Comparison of ENCODE assay signal across 14 cellular contexts in genomic region chrX:80334583-80334982, GRCh38.
DNase-seq lines count a peak whose midpoint lies in the region; ATAC-seq and TF ChIP-seq lines count a peak whose summit lies in the region.
"Had no signal": no experiment of that assay in that cellular context is flagged by ENCODE, and none has a peak within 500 bp of the region (broad histone marks: within the 10 kb centered on the region; RNA-seq: fewer than 3 reads in every experiment).

No MANE protein-coding gene starts in this region.

- H3K27ac Mint-ChIP-seq in stimulated activated naive CD8-positive, alpha-beta T cell treated with anti-CD3 and anti-CD28 coated beads, Interleukin-15, amount 100 ng/mL, for 72 hours = no peak overlapping the region
- H3K27ac Mint-ChIP-seq: activated B cell treated with CpG ODN at 0.5 μM for 24 hours; activated T-cell treated with anti-CD3 and anti-CD28 coated beads, Interleukin-2, amount 50 U/mL, for 24 hours had no signal

- peak overlapping the region; percentile 18 to 32 for H3K4me3 Mint-ChIP-seq in stimulated activated naive CD8-positive, alpha-beta T cell treated with anti-CD3 and anti-CD28 coated beads, Interleukin-15, amount 100 ng/mL, for 72 hours
- H3K4me3 Mint-ChIP-seq: activated B cell treated with CpG ODN at 0.5 μM for 24 hours; activated T-cell treated with anti-CD3 and anti-CD28 coated beads, Interleukin-2, amount 50 U/mL, for 24 hours had no signal

- CTCF ChIA-PET in mammary epithelial cell (lab: Charles Lee; ENCODE audit: low non-redundant PET) = interaction anchor here (0.6 kb wide), 1 partner anchor 52 kb away, joined by 4 read pairs; no protein-coding TSS in a partner anchor

- no peaks in the 10 kb centered on the region for H3K27me3 Mint-ChIP-seq in stimulated activated naive CD8-positive, alpha-beta T cell treated with anti-CD3 and anti-CD28 coated beads, Interleukin-15, amount 100 ng/mL, for 72 hours
- H3K27me3 Mint-ChIP-seq: activated B cell treated with CpG ODN at 0.5 μM for 24 hours had no signal

- no peaks in the 10 kb centered on the region for H3K9me3 Mint-ChIP-seq in stimulated activated naive CD8-positive, alpha-beta T cell treated with anti-CD3 and anti-CD28 coated beads, Interleukin-15, amount 100 ng/mL, for 72 hours
- H3K9me3 Mint-ChIP-seq: activated T-cell treated with anti-CD3 and anti-CD28 coated beads, Interleukin-2, amount 50 U/mL, for 24 hours had no signal

- peak overlapping the region; percentile 48 to 60 (median 48) for H3K4me3 ChIP-seq in mammary epithelial cell (replicated peaks in 1 of 3; ENCODE audit: insufficient read depth in 1 of 3, low read depth in 2 of 3, low read length in 3 of 3)
- H3K4me3 ChIP-seq: SJCRH30 had no signal

- intact Hi-C loops in mammary epithelial cell (cut with micrococcal nuclease) = no loop called here
- intact Hi-C loops in left colon (cut with DNase I, micrococcal nuclease) = no loop called here

- ATAC-seq in left colon = peak; percentile 52
- ATAC-seq in stimulated activated naive CD8-positive, alpha-beta T cell treated with anti-CD3 and anti-CD28 coated beads, Interleukin-15, amount 100 ng/mL, for 72 hours = no peak

- no peaks in the 10 kb centered on the region for H3K36me3 ChIP-seq in mammary epithelial cell (ENCODE audit: insufficient read depth, low read length)
- H3K36me3 ChIP-seq: SJCRH30 had no signal

- no peaks in the 10 kb centered on the region for H4K20me1 ChIP-seq in mammary epithelial cell (ENCODE audit: insufficient read depth, low read length)

- H3K27me3 ChIP-seq in mammary epithelial cell (ENCODE audit: insufficient read depth, low read length) = no peaks in the 10 kb centered on the region
- H3K27me3 ChIP-seq: SJCRH30 had no signal

- peak; percentile 45 for DNase-seq in DMS53 (lab: John Stamatoyannopoulos, UW)
- no peak for DNase-seq in DMS53 treated with DMSO at 0.1 percent for 48 hours (lab: John Stamatoyannopoulos, UW; ENCODE audit: unreplicated experiment)
- DNase-seq in mammary epithelial cell = no peak
- DNase-seq in left colon = no peak
- no peak for DNase-seq in stimulated activated naive CD8-positive, alpha-beta T cell treated with anti-CD3 and anti-CD28 coated beads, Interleukin-15, amount 100 ng/mL, for 72 hours
- DNase-seq in GOT3 (lab: John Stamatoyannopoulos, UW) = no peak
- no peak for DNase-seq in LoVo (ENCODE audit: low spot score)
- DNase-seq in ureter (ENCODE audit: low spot score) = no peak
- DNase-seq: activated B cell treated with CpG ODN at 0.5 μM for 24 hours, MM.1S, NCI-H526, SJCRH30 had no signal

- no peaks in the 10 kb centered on the region for H3K79me2 ChIP-seq in mammary epithelial cell (ENCODE audit: insufficient read depth, low read length)

- dilution Hi-C loops in mammary epithelial cell (cut with HindIII; ENCODE audit: low sequenced_read_pairs) = no loop called here

- no peaks in the 10 kb centered on the region for H3K9me3 ChIP-seq in mammary epithelial cell (replicated peaks; ENCODE audit: insufficient read depth, low read length)
- H3K9me3 ChIP-seq: SJCRH30 had no signal

- peak overlapping the region; percentile 98 for H2AFZ ChIP-seq in mammary epithelial cell (ENCODE audit: low read depth, low read length)

- no peak overlapping the region for H3K27ac ChIP-seq in mammary epithelial cell (ENCODE audit: insufficient read depth, low read depth, low read length)
- H3K27ac ChIP-seq: 22Rv1, SJCRH30 had no signal

- no peaks in the 10 kb centered on the region for H3K4me1 Mint-ChIP-seq in stimulated activated naive CD8-positive, alpha-beta T cell treated with anti-CD3 and anti-CD28 coated beads, Interleukin-15, amount 100 ng/mL, for 72 hours
- H3K4me1 Mint-ChIP-seq: activated B cell treated with CpG ODN at 0.5 μM for 24 hours had no signal

- H3K4me1 ChIP-seq in mammary epithelial cell (ENCODE audit: insufficient read depth, low read length) = no peaks in the 10 kb centered on the region
- H3K4me1 ChIP-seq: SJCRH30 had no signal

- no peak overlapping the region for H3K9ac ChIP-seq in mammary epithelial cell (ENCODE audit: insufficient read depth, low read length)

- in situ Hi-C loops in mammary epithelial cell (cut with MboI; ENCODE audit: low sequenced_read_pairs in 2 of 2) = no loop called here

- BruUV-seq in mammary epithelial cell (replicated peaks; lab: Mats Ljungman, UMichigan) = TSS peak; percentile 31

- peak overlapping the region; percentile 77 for H3K4me2 ChIP-seq in mammary epithelial cell (ENCODE audit: insufficient read depth, low read depth, low read length)

- TF ChIP-seq CTCF in mammary epithelial cell (conservative IDR thresholded peaks at IDR 0.05 in 1 of 2, IDR thresholded peaks at IDR 0.05 in 1 of 2; ENCODE audit: extremely low read depth in 1 of 2, insufficient read depth in 1 of 2, low read depth in 1 of 2, low read length in 2 of 2) = no peak

- WGBS in mammary epithelial cell (ENCODE audit: low coverage, missing lambda C conversion rate) = 15% methylated on average over 6 of the region's 7 CpGs
